In the genomic region with DNA sequence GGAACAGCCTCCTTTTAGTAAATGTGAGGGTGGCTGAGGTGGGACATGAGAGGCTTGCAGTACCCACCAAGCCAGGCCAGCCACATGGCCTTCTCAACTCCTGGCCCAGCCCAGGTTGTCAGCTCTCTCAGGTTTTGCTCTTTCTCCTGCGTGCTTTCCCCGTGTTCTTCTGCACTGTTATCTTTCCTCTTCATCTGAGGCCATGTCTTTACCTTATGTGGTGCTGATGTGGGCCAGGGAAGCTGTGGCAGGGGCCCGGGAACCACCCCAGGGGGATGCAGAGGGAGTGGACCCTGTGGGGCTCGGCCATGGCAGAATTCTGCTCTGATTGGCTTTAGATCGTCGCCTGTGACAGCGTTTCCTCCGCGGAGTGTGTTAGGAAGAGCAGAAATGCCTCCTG, we compare ENCODE assay signal across 19 cellular contexts. TPM values are rescaled to one million over a fixed set of nuclear protein-coding genes. Genes with fewer than 3 reads are reported as not detected.
A peak's percentile ranks its signal among the peaks of the same experiment; 100 is the strongest.
DNase-seq lines count a peak whose midpoint lies in the region; ATAC-seq and TF ChIP-seq lines count a peak whose summit lies in the region.
"Had no signal": no experiment of that assay in that cellular context is flagged by ENCODE, and none has a peak within 500 bp of the region (broad histone marks: within the 10 kb centered on the region; RNA-seq: fewer than 3 reads in every experiment).

No MANE protein-coding gene starts in this region.

- H4K20me1 ChIP-seq in neural progenitor cell (ENCODE audit: low read depth), result no peaks in the 10 kb centered on the region

- peaks cover 9% of the 10 kb centered on the region for H3K4me1 ChIP-seq in neural progenitor cell

- peaks cover 5% of the 10 kb centered on the region for H3K36me3 Mint-ChIP-seq in activated naive CD4-positive, alpha-beta T cell treated with anti-CD3 and anti-CD28 coated beads, Interleukin-2, amount 50 U/mL, for 24 hours
- H3K36me3 Mint-ChIP-seq in activated naive CD4-positive, alpha-beta T cell treated with anti-CD3 and anti-CD28 coated beads, Interleukin-2, amount 50 U/mL, for 72 hours, result peaks cover 0 to 5% of the 10 kb centered on the region in 2 donors
- H3K36me3 Mint-ChIP-seq in brain (peaks cover 5% of the 10 kb centered on the region), neural progenitor cell (peaks cover 2% of the 10 kb centered on the region)
- H3K36me3 Mint-ChIP-seq in stimulated activated effector memory CD8-positive, alpha-beta T cell treated with anti-CD3 and anti-CD28 coated beads, Interleukin-12 subunit alpha, Interleukin-12 subunit beta, amount 100 ng/mL, for 72 hours, result peaks cover 54% of the 10 kb centered on the region

- H3K36me3 ChIP-seq in neural progenitor cell, result no peaks in the 10 kb centered on the region

- H3K9ac ChIP-seq in neural progenitor cell, result no peak overlapping the region

- DNase-seq in activated naive CD4-positive, alpha-beta T cell treated with anti-CD3 and anti-CD28 coated beads, Interleukin-2, amount 50 U/mL, for 72 hours (ENCODE audit: low spot score in 2 of 2), result no peak
- DNase-seq in SK-N-DZ (ENCODE audit: low spot score), result peak; percentile 58
- DNase-seq in stimulated activated effector memory CD8-positive, alpha-beta T cell treated with anti-CD3 and anti-CD28 coated beads, Interleukin-12 subunit alpha, Interleukin-12 subunit beta, amount 100 ng/mL, for 72 hours (ENCODE audit: low spot score in 2 of 2), result no peak
- no peak for DNase-seq in DMS153 (lab: John Stamatoyannopoulos, UW)
- no peak for DNase-seq in neural progenitor cell (ENCODE audit: low spot score)
- DNase-seq: CD8-positive, alpha-beta memory T cell; DMS 273 treated with DMSO at 0.1 percent for 48 hours; GF-D8; Karpas-422; NCI-H1092; NCI-H1417 treated with DMSO at 0.1 percent for 48 hours; NCI-H1694 treated with DMSO at 0.1 percent for 48 hours; NCI-H748 treated with DMSO at 0.1 percent for 48 hours; SHP77 had no signal

- H3K4me2 ChIP-seq in neural progenitor cell, result no peak overlapping the region

- no peak overlapping the region for H3K4me3 ChIP-seq in neural progenitor cell

- H3K27ac ChIP-seq in neural progenitor cell, result no peak overlapping the region
- H3K27ac ChIP-seq: C4-2B, RWPE1 had no signal

- no peaks in the 10 kb centered on the region for H3K27me3 Mint-ChIP-seq in activated naive CD4-positive, alpha-beta T cell treated with anti-CD3 and anti-CD28 coated beads, Interleukin-2, amount 50 U/mL, for 24 hours
- peaks cover 2% of the 10 kb centered on the region for H3K27me3 Mint-ChIP-seq in brain
- peaks cover 8% of the 10 kb centered on the region for H3K27me3 Mint-ChIP-seq in neural progenitor cell (ENCODE audit: insufficient read depth, low read depth)

- no peaks in the 10 kb centered on the region for H3K79me2 ChIP-seq in neural progenitor cell (ENCODE audit: low read depth)

- no peak overlapping the region for H3K4me3 Mint-ChIP-seq in activated naive CD4-positive, alpha-beta T cell treated with anti-CD3 and anti-CD28 coated beads, Interleukin-2, amount 50 U/mL, for 24 hours
- H3K4me3 Mint-ChIP-seq in brain, result peak overlapping the region in 2 of 5 experiments; percentile 3 to 25
- no peak overlapping the region for H3K4me3 Mint-ChIP-seq in stimulated activated effector memory CD8-positive, alpha-beta T cell treated with anti-CD3 and anti-CD28 coated beads, Interleukin-12 subunit alpha, Interleukin-12 subunit beta, amount 100 ng/mL, for 72 hours
- H3K4me3 Mint-ChIP-seq in neural progenitor cell, result no peak overlapping the region
- H3K4me3 Mint-ChIP-seq: CD8-positive, alpha-beta memory T cell had no signal

- H3K27me3 ChIP-seq in neural progenitor cell, result no peaks in the 10 kb centered on the region

- no peak for TF ChIP-seq CTCF in brain (conservative IDR thresholded peaks at IDR 0.05)
- no peak for TF ChIP-seq CTCF in neural progenitor cell (IDR thresholded peaks at IDR 0.05)

- H3K27ac Mint-ChIP-seq in activated naive CD4-positive, alpha-beta T cell treated with anti-CD3 and anti-CD28 coated beads, Interleukin-2, amount 50 U/mL, for 24 hours, result peak overlapping the region; percentile 68
- H3K27ac Mint-ChIP-seq in activated naive CD4-positive, alpha-beta T cell treated with anti-CD3 and anti-CD28 coated beads, Interleukin-2, amount 50 U/mL, for 72 hours, result peak overlapping the region in 1 of 2 donors; percentile 77
- H3K27ac Mint-ChIP-seq in brain, result peak overlapping the region in 4 of 5 experiments; percentile 29 to 87 (median 62)
- peak overlapping the region; percentile 76 for H3K27ac Mint-ChIP-seq in stimulated activated effector memory CD8-positive, alpha-beta T cell treated with anti-CD3 and anti-CD28 coated beads, Interleukin-12 subunit alpha, Interleukin-12 subunit beta, amount 100 ng/mL, for 72 hours
- H3K27ac Mint-ChIP-seq in neural progenitor cell, result no peak overlapping the region

- no peaks in the 10 kb centered on the region for H3K9me3 Mint-ChIP-seq in activated naive CD4-positive, alpha-beta T cell treated with anti-CD3 and anti-CD28 coated beads, Interleukin-2, amount 50 U/mL, for 24 hours
- no peaks in the 10 kb centered on the region for H3K9me3 Mint-ChIP-seq in activated naive CD4-positive, alpha-beta T cell treated with anti-CD3 and anti-CD28 coated beads, Interleukin-2, amount 50 U/mL, for 72 hours
- H3K9me3 Mint-ChIP-seq in brain (no peaks in the 10 kb centered on the region), neural progenitor cell (no peaks in the 10 kb centered on the region)
- H3K9me3 Mint-ChIP-seq in stimulated activated effector memory CD8-positive, alpha-beta T cell treated with anti-CD3 and anti-CD28 coated beads, Interleukin-12 subunit alpha, Interleukin-12 subunit beta, amount 100 ng/mL, for 72 hours, result no peaks in the 10 kb centered on the region
- H3K9me3 Mint-ChIP-seq: CD8-positive, alpha-beta memory T cell had no signal

- ATAC-seq in activated naive CD4-positive, alpha-beta T cell treated with anti-CD3 and anti-CD28 coated beads, Interleukin-2, amount 50 U/mL, for 72 hours, result no peak
- no peak for ATAC-seq in stimulated activated effector memory CD8-positive, alpha-beta T cell treated with anti-CD3 and anti-CD28 coated beads, Interleukin-12 subunit alpha, Interleukin-12 subunit beta, amount 100 ng/mL, for 72 hours
- ATAC-seq: Panc1 had no signal

- no peak overlapping the region for H2AFZ ChIP-seq in neural progenitor cell (replicated peaks)

- H3K9me3 ChIP-seq in neural progenitor cell (ENCODE audit: low read depth), result no peaks in the 10 kb centered on the region

- H3F3A ChIP-seq in neural progenitor cell (ENCODE audit: low read depth), result no peaks in the 10 kb centered on the region

- peaks cover 57% of the 10 kb centered on the region for H3K4me1 Mint-ChIP-seq in activated naive CD4-positive, alpha-beta T cell treated with anti-CD3 and anti-CD28 coated beads, Interleukin-2, amount 50 U/mL, for 24 hours
- H3K4me1 Mint-ChIP-seq in brain, result peaks cover 47% of the 10 kb centered on the region
- H3K4me1 Mint-ChIP-seq in stimulated activated effector memory CD8-positive, alpha-beta T cell treated with anti-CD3 and anti-CD28 coated beads, Interleukin-12 subunit alpha, Interleukin-12 subunit beta, amount 100 ng/mL, for 72 hours, result peaks cover 70% of the 10 kb centered on the region
- peaks cover 30% of the 10 kb centered on the region for H3K4me1 Mint-ChIP-seq in neural progenitor cell

RNA-seq across cellular contexts. Expression of gene HPCAL1, which starts 54.5 kb away (rescaled TPM):
- total RNA-seq in activated naive CD4-positive, alpha-beta T cell treated with anti-CD3 and anti-CD28 coated beads, Interleukin-2, amount 50 U/mL, for 72 hours, result 10 to 100 TPM; 46.0 to 96.5 TPM
- 30.0 and 30.5 TPM in 2 replicates for polyA plus RNA-seq in SK-N-DZ (2014; cell fraction: cytosol; rRNA removed)
- 26.6 and 30.4 TPM in 2 replicates for polyA plus RNA-seq in SK-N-DZ (2014; cell fraction: nucleus; rRNA removed)
- 85.6 TPM for polyA plus RNA-seq in brain (ENCODE audit: insufficient read depth, low read depth, low replicate concordance)
- total RNA-seq in neural progenitor cell (ENCODE audit: low replicate concordance), result 3.7 and 8.0 TPM in 2 replicates
